ENCODE assay signal across 8 cellular contexts in genomic region chr9:5629312-5630037, GRCh38. TPM values are rescaled to one million over a fixed set of nuclear protein-coding genes. Genes with fewer than 3 reads are reported as not detected.
A peak's percentile ranks its signal among the peaks of the same experiment; 100 is the strongest.
DNase-seq lines count a peak whose midpoint lies in the region; ATAC-seq, FAIRE-seq and TF ChIP-seq lines count a peak whose summit lies in the region.

No MANE protein-coding gene starts in this region.

- H3K9me3 ChIP-seq in muscle layer of colon (ENCODE audit: low read length) (no peaks in the 10 kb centered on the region), suprapubic skin (no peaks in the 10 kb centered on the region)

- WGBS in suprapubic skin, result 0% methylated on average over 11 of the region's 55 CpGs

- FAIRE-seq in GM12892 (lab: Jason Lieb, UNC) (peak; percentile 66), HTR-8/SVneo (lab: Jason Lieb, UNC) (no peak)

- H3K27me3 ChIP-seq in muscle layer of colon (ENCODE audit: control insufficient read depth in 1 of 2, insufficient read depth in 2 of 2, low read length in 2 of 2) (no peaks in the 10 kb centered on the region), suprapubic skin (no peaks in the 10 kb centered on the region)

- TF ChIP-seq POLR2A in GM12892 (IDR thresholded peaks at IDR 0.05; ENCODE audit: low read depth, low read length) (no peak), suprapubic skin (IDR thresholded peaks at IDR 0.05) (no peak)

- peak overlapping the region; percentile 55 for H3K9ac ChIP-seq in muscle layer of colon (ENCODE audit: low read length)

- TF ChIP-seq EP300 in suprapubic skin (IDR thresholded peaks at IDR 0.05), result no peak

- ATAC-seq in HG02588 (IDR thresholded peaks at IDR 0.05; ENCODE audit: unreplicated experiment), result peak; percentile 10

- no peaks in the 10 kb centered on the region for H3K36me3 ChIP-seq in muscle layer of colon (ENCODE audit: insufficient read depth, low read length)
- no peaks in the 10 kb centered on the region for H3K36me3 ChIP-seq in suprapubic skin

- H3K4me3 ChIP-seq in epithelial cell of proximal tubule (ENCODE audit: low read depth, low read length) (peak overlapping the region; percentile 84), muscle layer of colon (ENCODE audit: low read depth in 1 of 2, low read length in 2 of 2) (peak overlapping the region; percentile 70 to 100), suprapubic skin (peak overlapping the region; percentile 93)

- TF ChIP-seq CTCF in epithelial cell of proximal tubule (conservative IDR thresholded peaks at IDR 0.05; ENCODE audit: low read depth, low read length) (no peak), suprapubic skin (IDR thresholded peaks at IDR 0.05) (no peak)

- DNase-seq in GM12892 (ENCODE audit: insufficient read length) (peak; percentile 25), NCI-H2196 (lab: John Stamatoyannopoulos, UW; ENCODE audit: unreplicated experiment) (peak; percentile 57), epithelial cell of proximal tubule (ENCODE audit: low read depth) (no peak), suprapubic skin (ENCODE audit: low spot score in 2 of 2) (peak; percentile 78 to 86), HTR-8/SVneo (ENCODE audit: insufficient read length, low spot score) (no peak)
- DNase-seq in activated CD8-positive, alpha-beta memory T cell treated with anti-CD3 and anti-CD28 coated beads, Interleukin-2, amount 50 U/mL, for 48 hours, result peak; percentile 75

- H3K27ac ChIP-seq in muscle layer of colon (ENCODE audit: low read depth, low read length), result peak overlapping the region; percentile 96
- H3K27ac ChIP-seq in suprapubic skin, result peak overlapping the region; percentile 99

- H3K4me1 ChIP-seq in muscle layer of colon (ENCODE audit: insufficient read depth, low read length), result peaks cover 31% of the 10 kb centered on the region
- H3K4me1 ChIP-seq in suprapubic skin, result peaks cover 59% of the 10 kb centered on the region

RNA-seq across cellular contexts. Expression of gene RIC1, which starts 0.6 kb away (rescaled TPM):
- polyA plus RNA-seq in GM12892 (2012; ENCODE audit: missing spikeins), result 16.8 TPM
- 12.7 and 22.0 TPM in 2 replicates for total RNA-seq in epithelial cell of proximal tubule
- total RNA-seq in suprapubic skin, result 10 to 100 TPM; 40.5 to 76.0 (median 43.4) TPM

Comparison
In these comparisons a context has a peak if more than half of its experiments do, and no peak if none do; other contexts are left out.
1. DNase-seq: peak in GM12892 (single experiment), NCI-H2196 (single experiment), activated CD8-positive, alpha-beta memory T cell treated with anti-CD3 and anti-CD28 coated beads, Interleukin-2, amount 50 U/mL, for 48 hours (single experiment) and suprapubic skin (2 of 2); none in epithelial cell of proximal tubule (single experiment) and HTR-8/SVneo (single experiment).
2. Peak in every context shown above with its lines, with median percentiles within 50 percentile points of each other: H3K4me3 ChIP-seq.